24 cellular contexts compared by ENCODE assay signal in genomic region chr5:138582959-138583358, GRCh38.
"Had no signal": no experiment of that assay in that cellular context is flagged by ENCODE, and none has a peak within 500 bp of the region (broad histone marks: within the 10 kb centered on the region; RNA-seq: fewer than 3 reads in every experiment).

No MANE protein-coding gene starts in this region.

- H3K4me1 ChIP-seq: left ventricle myocardium inferior, neural progenitor cell, right atrium auricular region, testis, tibial artery, upper lobe of right lung had no signal

- DNase-seq: head of caudate nucleus; hippocampal formation; left colon; left ventricle myocardium inferior; naive B cell; natural killer cell; nephron progenitor cell; ovary; right lobe of liver; stimulated activated CD4-positive, alpha-beta T cell treated with anti-CD3 and anti-CD28 coated beads, Interleukin-1b, Interleukin-23, amount 100 ng/mL, for 48 hours; stimulated activated CD4-positive, alpha-beta T cell treated with anti-CD3 and anti-CD28 coated beads, Interleukin-2, amount 100 ng/mL, for 48 hours; stimulated activated CD4-positive, alpha-beta T cell treated with anti-CD3 and anti-CD28 coated beads, Interleukin-4, amount 100 ng/mL, for 4 hours; stimulated activated CD8-positive, alpha-beta memory T cell treated with anti-CD3 and anti-CD28 coated beads, Interleukin-4, amount 100 ng/mL, for 48 hours; stimulated activated naive CD4-positive, alpha-beta T cell treated with Interleukin-2 at 50 U/mL for 16 hours; stimulated activated naive CD8-positive, alpha-beta T cell treated with anti-CD3 and anti-CD28 coated beads, Interleukin-15, amount 100 ng/mL, for 72 hours; testis; tibial artery; trophoblast cell; upper lobe of right lung had no signal

- H3K4me3 ChIP-seq: left ventricle myocardium inferior, lung, neural progenitor cell, ovary, right atrium auricular region, right lobe of liver, smooth muscle cell, testis, tibial artery, upper lobe of right lung had no signal

- H3K9ac ChIP-seq: neural progenitor cell had no signal

- ATAC-seq: left colon; natural killer cell; stimulated activated memory B cell treated with anti-CD40 and anti-IgM and Interleukin-4, amounts not matched to agents 10 μg/mL and 1 μg/mL and 100 μg/mL, for 72 hours; stimulated activated naive CD8-positive, alpha-beta T cell treated with anti-CD3 and anti-CD28 coated beads, Interleukin-15, amount 100 ng/mL, for 72 hours; upper lobe of right lung had no signal

- H3K9me3 ChIP-seq: left ventricle myocardium inferior, ovary, right atrium auricular region, right lobe of liver, testis, tibial artery, upper lobe of right lung had no signal

- H3K27me3 ChIP-seq: neural progenitor cell, ovary, right atrium auricular region, right lobe of liver, testis, tibial artery, upper lobe of right lung had no signal

- H3K4me2 ChIP-seq: neural progenitor cell, smooth muscle cell had no signal

- H3K36me3 ChIP-seq: left ventricle myocardium inferior, neural progenitor cell, ovary, right atrium auricular region, right lobe of liver, tibial artery, upper lobe of right lung had no signal

- H2AFZ ChIP-seq: neural progenitor cell had no signal

- H3K27ac ChIP-seq: left ventricle myocardium inferior, neural progenitor cell, ovary, right atrium auricular region, testis, tibial artery, upper lobe of right lung had no signal
